ENCODE assay signal across 8 cellular contexts in genomic region chr12:105109465-105110212, GRCh38. TPM values are rescaled to one million over a fixed set of nuclear protein-coding genes. Genes with fewer than 3 reads are reported as not detected.
A peak's percentile ranks its signal among the peaks of the same experiment; 100 is the strongest.
DNase-seq lines count a peak whose midpoint lies in the region; ATAC-seq, FAIRE-seq and TF ChIP-seq lines count a peak whose summit lies in the region.

No MANE protein-coding gene starts in this region.

- FAIRE-seq in GM19239 (lab: Jason Lieb, UNC) (peak; percentile 92), frontal cortex (lab: Jason Lieb, UNC) (no peak)

- H3K9ac ChIP-seq in HUES64 (ENCODE audit: low read depth, low read length): peak overlapping the region; percentile 33

- 18% methylated on average over 10 of the region's 13 CpGs for WGBS in HUES64

- H3K27me3 ChIP-seq in HUES64 (ENCODE audit: insufficient read depth, low read length): peaks cover 3% of the 10 kb centered on the region; the same call in 1 of the 2 replicates

- in situ Hi-C loops in ACHN (cut with HindIII; ENCODE audit: low pct_ligation_motif_present, low pct_unique_long_range_greater_than_20kb, low sequenced_read_pairs): no loop called here

- H3K9me3 ChIP-seq in HUES64 (ENCODE audit: insufficient read depth, low read depth, low read length): no peaks in the 10 kb centered on the region

- H3K27me3 Mint-ChIP-seq in natural killer cell treated with Interleukin-12 subunit alpha and Interleukin-12 subunit beta and Interleukin-15 and Interleukin-18, amount 100 ng/mL, for 72 hours: peaks cover 4 to 13% of the 10 kb centered on the region in 2 donors

- peaks cover 30% of the 10 kb centered on the region for H3K36me3 ChIP-seq in HUES64 (ENCODE audit: insufficient read depth, low read length)

- peak; percentile 70 for DNase-seq in ACHN
- DNase-seq in GM19239 (ENCODE audit: insufficient read length, low spot score): no peak
- peak; percentile 24 to 65 for DNase-seq in cardiac fibroblast (ENCODE audit: low read depth in 2 of 2)
- DNase-seq in natural killer cell treated with Interleukin-12 subunit alpha and Interleukin-12 subunit beta and Interleukin-15 and Interleukin-18, amount 100 ng/mL, for 72 hours (ENCODE audit: low spot score): no peak
- DNase-seq in frontal cortex (ENCODE audit: low spot score in 2 of 2): no peak
- no peak for DNase-seq in stimulated activated CD4-positive, alpha-beta T cell treated with anti-CD3 and anti-CD28 coated beads, Interleukin-1b, Interleukin-23, amount 100 ng/mL, for 48 hours
- DNase-seq in NCI-H146 treated with DMSO at 0.1 percent for 48 hours (lab: John Stamatoyannopoulos, UW; ENCODE audit: unreplicated experiment): no peak

- H3K27ac Mint-ChIP-seq in natural killer cell treated with Interleukin-12 subunit alpha and Interleukin-12 subunit beta and Interleukin-15 and Interleukin-18, amount 100 ng/mL, for 72 hours: peak overlapping the region; percentile 77 to 93

- H3K4me1 ChIP-seq in HUES64 (ENCODE audit: insufficient read depth, low read length): peaks cover 48% of the 10 kb centered on the region

- H3K4me3 Mint-ChIP-seq in natural killer cell treated with Interleukin-12 subunit alpha and Interleukin-12 subunit beta and Interleukin-15 and Interleukin-18, amount 100 ng/mL, for 72 hours: peak overlapping the region; percentile 97

- peaks cover 6% of the 10 kb centered on the region for H3K36me3 Mint-ChIP-seq in natural killer cell treated with Interleukin-12 subunit alpha and Interleukin-12 subunit beta and Interleukin-15 and Interleukin-18, amount 100 ng/mL, for 72 hours

- H3K4me1 Mint-ChIP-seq in natural killer cell treated with Interleukin-12 subunit alpha and Interleukin-12 subunit beta and Interleukin-15 and Interleukin-18, amount 100 ng/mL, for 72 hours (ENCODE audit: low read depth in 2 of 2): peaks cover 28 to 36% of the 10 kb centered on the region in 2 donors

- no peaks in the 10 kb centered on the region for H3K9me3 Mint-ChIP-seq in natural killer cell treated with Interleukin-12 subunit alpha and Interleukin-12 subunit beta and Interleukin-15 and Interleukin-18, amount 100 ng/mL, for 72 hours

- no peak for ATAC-seq in natural killer cell treated with Interleukin-12 subunit alpha and Interleukin-12 subunit beta and Interleukin-15 and Interleukin-18, amount 100 ng/mL, for 72 hours

- H3K4me3 ChIP-seq in HUES64 (ENCODE audit: low read length): peak overlapping the region; percentile 90
- peak overlapping the region; percentile 30 to 91 for H3K4me3 ChIP-seq in cardiac fibroblast (replicated peaks in 1 of 2; ENCODE audit: low read depth in 2 of 2, low read length in 2 of 2)

- peak overlapping the region; percentile 62; the same call in 1 of the 2 replicates for H3K27ac ChIP-seq in HUES64 (ENCODE audit: low read depth, low read length)

- no peak for TF ChIP-seq CTCF in cardiac fibroblast (IDR thresholded peaks at IDR 0.05; ENCODE audit: low read depth, low read length)

RNA-seq across cellular contexts. Expression of gene WASHC4, which starts 2.1 kb away (rescaled TPM):
- 27.4 TPM for polyA plus RNA-seq in HUES64 (2013, experiment 1 of 2)
- 26.1 TPM for polyA plus RNA-seq in HUES64 (2013, experiment 2 of 2)
- 10 to 100 TPM; 42.8 to 48.2 TPM for total RNA-seq in natural killer cell treated with Interleukin-12 subunit alpha and Interleukin-12 subunit beta and Interleukin-15 and Interleukin-18, amount 100 ng/mL, for 72 hours
- 73.0 TPM for total RNA-seq in frontal cortex

RNA-seq across cellular contexts. Expression of gene ALDH1L2, which starts 25.4 kb away (rescaled TPM):
- 0.60 TPM for polyA plus RNA-seq in HUES64 (2013, experiment 1 of 2)
- polyA plus RNA-seq in HUES64 (2013, experiment 2 of 2): 0.76 TPM
- under 1 TPM; 0.22 to 0.29 TPM for total RNA-seq in natural killer cell treated with Interleukin-12 subunit alpha and Interleukin-12 subunit beta and Interleukin-15 and Interleukin-18, amount 100 ng/mL, for 72 hours
- total RNA-seq in frontal cortex: 4.9 TPM

Comparison
In these comparisons a context has a peak if more than half of its experiments do, and no peak if none do; other contexts are left out.
1. DNase-seq: peak in ACHN (single experiment) and cardiac fibroblast (2 of 2); none in GM19239 (single experiment), natural killer cell treated with Interleukin-12 subunit alpha and Interleukin-12 subunit beta and Interleukin-15 and Interleukin-18, amount 100 ng/mL, for 72 hours (single experiment), frontal cortex (0 of 2), stimulated activated CD4-positive, alpha-beta T cell treated with anti-CD3 and anti-CD28 coated beads, Interleukin-1b, Interleukin-23, amount 100 ng/mL, for 48 hours (single experiment) and NCI-H146 treated with DMSO at 0.1 percent for 48 hours (single experiment).